In genomic region chr10:12435348-12435747, GRCh38 we compare ENCODE assay signal across 15 cellular contexts.
DNase-seq lines count a peak whose midpoint lies in the region; ATAC-seq and TF ChIP-seq lines count a peak whose summit lies in the region.
"Had no signal": no experiment of that assay in that cellular context is flagged by ENCODE, and none has a peak within 500 bp of the region (broad histone marks: within the 10 kb centered on the region; RNA-seq: fewer than 3 reads in every experiment).

No MANE protein-coding gene starts in this region.

- DNase-seq in COLO668 (lab: John Stamatoyannopoulos, UW; ENCODE audit: unreplicated experiment) (peak; percentile 46), DMS79 treated with DMSO at 0.1 percent for 48 hours (lab: John Stamatoyannopoulos, UW) (peak; percentile 17), NCI-H510A treated with DMSO at 0.1 percent for 48 hours (lab: John Stamatoyannopoulos, UW) (peak; percentile 37), kidney tubule cell (ENCODE audit: low spot score) (peak; percentile 65), vagina (ENCODE audit: extremely low spot score in 2 of 2) (no peak), dorsolateral prefrontal cortex (no peak)
- DNase-seq: ACHN; CD4-positive, alpha-beta T cell; Kasumi-1; NCI-H1105 treated with DMSO at 0.1 percent for 48 hours; NCI-H2029 treated with DMSO at 0.1 percent for 48 hours; NCI-H524 treated with DMSO at 0.1 percent for 48 hours; Right ventricle myocardium superior had no signal

- ATAC-seq in GM21367 (IDR thresholded peaks at IDR 0.05; ENCODE audit: unreplicated experiment): no peak
- ATAC-seq: Panc1 had no signal

- H3K27me3 ChIP-seq in vagina (no peaks in the 10 kb centered on the region), dorsolateral prefrontal cortex (no peaks in the 10 kb centered on the region)

- TF ChIP-seq POLR2A in vagina (IDR thresholded peaks at IDR 0.05): no peak

- no peaks in the 10 kb centered on the region for H3K36me3 ChIP-seq in vagina

- H3K9me3 ChIP-seq in vagina: no peaks in the 10 kb centered on the region

- H3K4me1 ChIP-seq in vagina: peaks cover 15% of the 10 kb centered on the region

- no peak overlapping the region for H3K4me3 ChIP-seq in vagina
- no peak overlapping the region for H3K4me3 ChIP-seq in dorsolateral prefrontal cortex

- H3K27ac ChIP-seq in vagina (no peak overlapping the region), dorsolateral prefrontal cortex (no peak overlapping the region)

- intact Hi-C loops in vagina (cut with DNase I): no loop called here
- intact Hi-C loops in dorsolateral prefrontal cortex (cut with DNase I): no loop called here

- TF ChIP-seq CTCF in vagina (IDR thresholded peaks at IDR 0.05) (no peak), dorsolateral prefrontal cortex (IDR thresholded peaks at IDR 0.05 in 54 of 56, conservative IDR thresholded peaks at IDR 0.05 in 2 of 56; ENCODE audit: low read depth in 1 of 56, partially characterized antibody in 56 of 56) (no peak)

Comparison
In these comparisons a context has a peak if more than half of its experiments do, and no peak if none do; other contexts are left out.
1. DNase-seq: peak in COLO668 (single experiment), DMS79 treated with DMSO at 0.1 percent for 48 hours (single experiment), NCI-H510A treated with DMSO at 0.1 percent for 48 hours (single experiment) and kidney tubule cell (single experiment); none in vagina (0 of 2) and dorsolateral prefrontal cortex (0 of 10).